Comparison of ENCODE assay signal across 22 cellular contexts in genomic region chr6:147212618-147213017, GRCh38.
"Had no signal": no experiment of that assay in that cellular context is flagged by ENCODE, and none has a peak within 500 bp of the region (broad histone marks: within the 10 kb centered on the region; RNA-seq: fewer than 3 reads in every experiment).

No MANE protein-coding gene starts in this region.

- H3K4me3 Mint-ChIP-seq: activated naive CD4-positive, alpha-beta T cell treated with anti-CD3 and anti-CD28 coated beads for 36 hours; activated T-cell treated with anti-CD3 and anti-CD28 coated beads, Interleukin-2, amount 50 U/mL, for 4 hours; brain; endodermal cell; type B pancreatic cell had no signal

- DNase-seq: activated CD4-positive, alpha-beta T cell treated with anti-CD3 and anti-CD28 coated beads, Interleukin-2, amount 50 U/mL, for 1 hour; activated CD4-positive, CD25-positive, alpha-beta regulatory T cell treated with anti-CD3 and anti-CD28 coated beads, Interleukin-2, amount 50 U/mL, for 72 hours; activated CD8-positive, alpha-beta memory T cell treated with anti-CD3 and anti-CD28 coated beads, Interleukin-2, amount 50 U/mL, for 4 hours; activated naive CD4-positive, alpha-beta T cell treated with anti-CD3 and anti-CD28 coated beads for 36 hours; activated T-cell treated with anti-CD3 and anti-CD28 coated beads, Interleukin-2, amount 50 U/mL, for 4 hours; caudate nucleus; dorsolateral prefrontal cortex; endodermal cell; foreskin keratinocyte; glutamatergic neuron; hippocampal formation; islet precursor cell; left ventricle myocardium inferior; mammary epithelial cell; right lobe of liver; stimulated activated CD4-positive, alpha-beta T cell treated with anti-CD3 and anti-CD28 coated beads, Interleukin-4, amount 100 ng/mL, for 1 hour; stomach had no signal

- H3K27me3 Mint-ChIP-seq: brain, type B pancreatic cell had no signal

- H3K27me3 ChIP-seq: dorsolateral prefrontal cortex, foreskin keratinocyte, right lobe of liver, stomach had no signal

- H3K9me3 ChIP-seq: left ventricle myocardium inferior, right lobe of liver, stomach had no signal

- H3K36me3 ChIP-seq: left ventricle myocardium inferior, right lobe of liver, stomach had no signal

- H3K27ac Mint-ChIP-seq: activated naive CD4-positive, alpha-beta T cell treated with anti-CD3 and anti-CD28 coated beads for 36 hours; brain; endodermal cell; type B pancreatic cell had no signal

- ATAC-seq: activated T-cell treated with anti-CD3 and anti-CD28 coated beads, Interleukin-2, amount 50 U/mL, for 4 hours; foreskin keratinocyte; right lobe of liver had no signal

- H3K4me2 ChIP-seq: smooth muscle cell had no signal

- H3K9me3 Mint-ChIP-seq: activated naive CD4-positive, alpha-beta T cell treated with anti-CD3 and anti-CD28 coated beads for 36 hours; activated T-cell treated with anti-CD3 and anti-CD28 coated beads, Interleukin-2, amount 50 U/mL, for 4 hours; brain; endodermal cell; type B pancreatic cell had no signal

- H3K27ac ChIP-seq: epithelial cell of prostate, foreskin keratinocyte, left ventricle myocardium inferior, right lobe of liver, stomach, VCaP had no signal

- H3K4me3 ChIP-seq: left ventricle myocardium inferior, right lobe of liver, smooth muscle cell, stomach had no signal

- H3K4me1 ChIP-seq: foreskin keratinocyte, right lobe of liver had no signal
